ENCODE assay signal across 9 cellular contexts in genomic region chr2:231715499-231715837, GRCh38. TPM values are rescaled to one million over a fixed set of nuclear protein-coding genes. Genes with fewer than 3 reads are reported as not detected.
A peak's percentile ranks its signal among the peaks of the same experiment; 100 is the strongest.
DNase-seq lines count a peak whose midpoint lies in the region; ATAC-seq, FAIRE-seq and TF ChIP-seq lines count a peak whose summit lies in the region.
"Had no signal": no experiment of that assay in that cellular context is flagged by ENCODE, and none has a peak within 500 bp of the region (broad histone marks: within the 10 kb centered on the region; RNA-seq: fewer than 3 reads in every experiment).

No MANE protein-coding gene starts in this region.

- TF ChIP-seq EP300 in K562 (IDR thresholded peaks at IDR 0.05; ENCODE audit: low read length) = no peak

- H2BK5ac ChIP-seq in H9 (ENCODE audit: insufficient read length, low read length) = no peak overlapping the region

- in situ Hi-C loops in K562 (cut with MboI) = no loop called here

- H3K4me1 Mint-ChIP-seq in H9 (peaks cover 39 to 43% of the 10 kb centered on the region in 2 experiments), nephron (peaks cover 49% of the 10 kb centered on the region), T-cell (peaks cover 34 to 47% (median 39%) of the 10 kb centered on the region in 3 donors)

- ATAC-seq in K562 (no peak), HG03097 (IDR thresholded peaks at IDR 0.05; ENCODE audit: low FRiP score, unreplicated experiment) (no peak), T-cell (replicated peaks in 1 of 4) (no peak), HG03342 (IDR thresholded peaks at IDR 0.05; ENCODE audit: unreplicated experiment) (no peak)

- no peak for FAIRE-seq in K562 (lab: Jason Lieb, UNC)

- H3K4me3 Mint-ChIP-seq in H9 (peak overlapping the region in 1 of 2 experiments; percentile 54; a peak in 2 of 5 replicates), nephron (no peak overlapping the region), T-cell (peak overlapping the region in 1 of 3 donors; percentile 28)

- no peaks in the 10 kb centered on the region for H3K79me1 ChIP-seq in H9 (ENCODE audit: insufficient read depth, low read depth, low read length, poor library complexity, severe bottlenecking)

- H4K5ac ChIP-seq in H9 (ENCODE audit: insufficient read length, low read depth, low read length) = no peak overlapping the region

- H2BK12ac ChIP-seq in H9 (ENCODE audit: insufficient read length, low read depth, low read length) = no peak overlapping the region

- H3K4me1 ChIP-seq in BLaER1 treated with 17β-estradiol and CSF1 and Interleukin-3, amounts not matched to agents 10 nM and 100 nM = peaks cover 70 to 81% (median 78%) of the 10 kb centered on the region in 10 experiments
- H3K4me1 ChIP-seq in H9 (ENCODE audit: insufficient read depth, low read length) = no peaks in the 10 kb centered on the region
- peaks cover 32 to 52% of the 10 kb centered on the region in 2 experiments; a peak in 4 of 5 replicates for H3K4me1 ChIP-seq in K562 (replicated peaks in 1 of 2; ENCODE audit: control insufficient read depth in 2 of 2, insufficient read depth in 2 of 2, low read length in 2 of 2)

- H3K9ac ChIP-seq in BLaER1 treated with 17β-estradiol and CSF1 and Interleukin-3, amounts not matched to agents 10 nM and 100 nM = peak overlapping the region in 9 of 11 experiments; percentile 6 to 68 (median 53); a peak in 13 of 22 replicates
- no peak overlapping the region for H3K9ac ChIP-seq in H9 (ENCODE audit: extremely low read depth, insufficient read length, low read length)
- H3K9ac ChIP-seq in K562 (ENCODE audit: insufficient read depth in 1 of 2, low read depth in 2 of 2, low read length in 2 of 2) = peak overlapping the region in 1 of 2 experiments; percentile 83; a peak in 2 of 4 replicates

- peaks cover 0 to 9% (median 0%) of the 10 kb centered on the region in 11 experiments; a peak in 9 of 22 replicates for H3K9me3 ChIP-seq in BLaER1 treated with 17β-estradiol and CSF1 and Interleukin-3, amounts not matched to agents 10 nM and 100 nM (replicated peaks in 1 of 11)
- H3K9me3 ChIP-seq in H9 (ENCODE audit: control insufficient read depth, low read depth, low read length) (no peaks in the 10 kb centered on the region), K562 (replicated peaks; ENCODE audit: control insufficient read depth, insufficient read depth, low read depth, low read length) (no peaks in the 10 kb centered on the region)

- no peak for TF ChIP-seq RAD21 in K562 (CRISPR knock-in tag; conservative IDR thresholded peaks at IDR 0.05 in 1 of 2, IDR thresholded peaks at IDR 0.05 in 1 of 2)

- TF ChIP-seq POLR2A in K562 (conservative IDR thresholded peaks at IDR 0.05) = no peak

- peaks cover 7% of the 10 kb centered on the region for H3K23me2 ChIP-seq in H9 (ENCODE audit: insufficient read length, low read depth, low read length, poor library complexity, severe bottlenecking)

- H4K91ac ChIP-seq in H9 (ENCODE audit: insufficient read length, low read depth, low read length) = no peak overlapping the region

- no peak overlapping the region for H2BK120ac ChIP-seq in H9 (ENCODE audit: low read depth, low read length, poor library complexity, severe bottlenecking)

- no peak; the same call in 2 of the 3 replicates for TF ChIP-seq CTCF in H9 (conservative IDR thresholded peaks at IDR 0.05)
- TF ChIP-seq CTCF in K562 (IDR thresholded peaks at IDR 0.05 in 2 of 3, conservative IDR thresholded peaks at IDR 0.05 in 1 of 3; ENCODE audit: insufficient read depth in 2 of 3, low read depth in 1 of 3, low read length in 3 of 3) = 0 out of 6 replicates have a peak, but pooled peaks of 1 of the 3 experiments have one; percentile 8
- TF ChIP-seq CTCF in nephron (IDR thresholded peaks at IDR 0.05; ENCODE audit: unreplicated experiment in 3 of 3) = no peak

- peaks cover 7% of the 10 kb centered on the region for H3K9me1 ChIP-seq in K562 (ENCODE audit: control insufficient read depth, insufficient read depth, low read length)

- H3T11ph ChIP-seq in H9 (ENCODE audit: low read length) = no peak overlapping the region

- no peak overlapping the region for H4K8ac ChIP-seq in H9 (replicated peaks; ENCODE audit: insufficient read length, low read depth, low read length)

- no peak overlapping the region for H3K4ac ChIP-seq in H9 (ENCODE audit: low read depth, low read length)

- H3K27me3 Mint-ChIP-seq in H9 (ENCODE audit: low read depth) = peaks cover 12% of the 10 kb centered on the region
- H3K27me3 Mint-ChIP-seq in nephron (ENCODE audit: low read depth) = no peaks in the 10 kb centered on the region
- H3K27me3 Mint-ChIP-seq in T-cell = no peaks in the 10 kb centered on the region

- no peak overlapping the region for H2AK5ac ChIP-seq in H9 (ENCODE audit: insufficient read length, low read length)

- no peak overlapping the region for H3K18ac ChIP-seq in H9 (ENCODE audit: insufficient read length, low read depth, low read length)

- H4K20me1 ChIP-seq in BLaER1 treated with 17β-estradiol and CSF1 and Interleukin-3, amounts not matched to agents 10 nM and 100 nM = peaks cover 35 to 67% (median 58%) of the 10 kb centered on the region in 11 experiments
- H4K20me1 ChIP-seq in H9 (ENCODE audit: control insufficient read depth, insufficient read depth, insufficient read length) = no peaks in the 10 kb centered on the region
- peaks cover 36% of the 10 kb centered on the region for H4K20me1 ChIP-seq in K562 (replicated peaks; ENCODE audit: control insufficient read depth, insufficient read depth, low read length)

- H3K14ac ChIP-seq in H9 (ENCODE audit: insufficient read depth, low read length) = no peak overlapping the region

- peak overlapping the region in 8 of 11 experiments; percentile 59 to 95 (median 80); a peak in 15 of 22 replicates for H3K27ac ChIP-seq in BLaER1 treated with 17β-estradiol and CSF1 and Interleukin-3, amounts not matched to agents 10 nM and 100 nM
- H3K27ac ChIP-seq in H9 (ENCODE audit: insufficient read length, low read depth, low read length) = no peak overlapping the region
- peak overlapping the region; percentile 66 for H3K27ac ChIP-seq in K562 (ENCODE audit: extremely low read depth, low read depth, low read length)

- H3K27me3 ChIP-seq in BLaER1 treated with 17β-estradiol and CSF1 and Interleukin-3, amounts not matched to agents 10 nM and 100 nM = no peaks in the 10 kb centered on the region
- H3K27me3 ChIP-seq in H9 (ENCODE audit: insufficient read depth, low read length) (no peaks in the 10 kb centered on the region), K562 (ENCODE audit: control insufficient read depth in 2 of 2, insufficient read depth in 2 of 2, low read length in 2 of 2) (no peaks in the 10 kb centered on the region)

- no TSS peak for BruUV-seq in K562 (replicated peaks; lab: Mats Ljungman, UMichigan)

- CTCF ChIA-PET in K562 (lab: Yijun Ruan, JAX; ENCODE audit: low intra/inter-chr PET ratio) (interaction anchor here (0.6 to 4.1 kb wide), 5 partner anchors 38 to 152 kb away, joined by 3 to 45 read pairs (median 3); no protein-coding TSS in a partner anchor), T-cell (lab: Charles Lee) (interaction anchor here (0.6 to 8.4 kb wide), 12 partner anchors 12 to 103 kb away, joined by 3 to 150 read pairs (median 6); no protein-coding TSS in a partner anchor)

- H3K79me2 ChIP-seq in H9 (ENCODE audit: insufficient read depth, low read length) = peaks cover 21% of the 10 kb centered on the region; the same call in 1 of the 2 replicates
- H3K79me2 ChIP-seq in K562 (ENCODE audit: control insufficient read depth, insufficient read depth, low read length) = peaks cover 24% of the 10 kb centered on the region

- intact Hi-C loops in K562 (cut with micrococcal nuclease) = loop anchor here (1.0 kb wide), 3 partner anchors 38 to 152 kb away; no protein-coding TSS in a partner anchor

- no peak overlapping the region for H3K23ac ChIP-seq in H9 (ENCODE audit: insufficient read length, low read depth, low read length)

- H3K9me3 Mint-ChIP-seq in H9 = peaks cover 0 to 3% of the 10 kb centered on the region in 2 experiments; a peak in 3 of 5 replicates
- no peaks in the 10 kb centered on the region for H3K9me3 Mint-ChIP-seq in nephron
- no peaks in the 10 kb centered on the region for H3K9me3 Mint-ChIP-seq in T-cell

- H3K56ac ChIP-seq in H9 (ENCODE audit: insufficient read length, low read depth, low read length) = no peak overlapping the region

- DNase-seq in H9 (no peak), K562 (ENCODE audit: extremely low read depth in 1 of 4, low spot score in 3 of 4) (no peak), T-cell (no peak)
- DNase-seq in stimulated activated CD4-positive, alpha-beta T cell treated with anti-CD3 and anti-CD28 coated beads, Interleukin-4, amount 100 ng/mL, for 24 hours = no peak
- DNase-seq: foreskin melanocyte had no signal

- H3K27ac Mint-ChIP-seq in H9 (peak overlapping the region in 2 of 3 experiments; percentile 89 to 94; a peak in 5 of 7 replicates), nephron (peak overlapping the region; percentile 4 to 71 (median 57)), T-cell (peak overlapping the region in 1 of 2 donors; percentile 84)

- H3K4me2 ChIP-seq in BLaER1 treated with 17β-estradiol and CSF1 and Interleukin-3, amounts not matched to agents 10 nM and 100 nM = peak overlapping the region; percentile 52 to 80 (median 69); a peak in 20 of 22 replicates
- no peak overlapping the region for H3K4me2 ChIP-seq in H9 (ENCODE audit: insufficient read depth, insufficient read length, low read length)
- peak overlapping the region; percentile 61 for H3K4me2 ChIP-seq in K562 (ENCODE audit: insufficient read depth, low read length)

- H3K36me3 Mint-ChIP-seq in H9 (ENCODE audit: insufficient read depth in 1 of 3, low read depth in 3 of 3) = peaks cover 24 to 41% (median 32%) of the 10 kb centered on the region in 3 experiments
- H3K36me3 Mint-ChIP-seq in nephron (ENCODE audit: low read depth) = peaks cover 33% of the 10 kb centered on the region
- peaks cover 20% of the 10 kb centered on the region for H3K36me3 Mint-ChIP-seq in T-cell

- H2BK20ac ChIP-seq in H9 (ENCODE audit: low read depth, low read length, poor library complexity, severe bottlenecking) = no peak overlapping the region

- H2BK15ac ChIP-seq in H9 (ENCODE audit: low read depth, low read length) = no peak overlapping the region

- H2AFZ ChIP-seq in H9 (ENCODE audit: low read length) (no peak overlapping the region), K562 (ENCODE audit: low read depth, low read length) (peak overlapping the region; percentile 70)

- no CpG with 5 or more reads among the region's 5 CpGs for WGBS in H9 (ENCODE audit: extremely low coverage, insufficient read length, low lambda C conversion rate)
- WGBS in K562 (ENCODE audit: insufficient coverage, low coverage, missing lambda C conversion rate) = 24% methylated on average over 5 of the region's 5 CpGs

- H3K36me3 ChIP-seq in BLaER1 treated with 17β-estradiol and CSF1 and Interleukin-3, amounts not matched to agents 10 nM and 100 nM = peaks cover 19 to 52% (median 38%) of the 10 kb centered on the region in 11 experiments
- peaks cover 27% of the 10 kb centered on the region for H3K36me3 ChIP-seq in K562 (ENCODE audit: control insufficient read depth, insufficient read depth, low read length)

- H3K4me3 ChIP-seq in BLaER1 treated with 17β-estradiol and CSF1 and Interleukin-3, amounts not matched to agents 10 nM and 100 nM = no peak overlapping the region
- no peak overlapping the region for H3K4me3 ChIP-seq in K562

- POLR2A ChIA-PET in K562 (lab: Yijun Ruan, JAX) (interaction anchor here (0.5 to 1.4 kb wide), 3 partner anchors 9 to 94 kb away, joined by 3 to 6 read pairs (median 4); no protein-coding TSS in a partner anchor), T-cell (lab: Charles Lee) (no interaction called here)

RNA-seq across cellular contexts. Expression of gene PTMA, which starts 7.1 kb away (rescaled TPM):
- 1,963 and 2,010 TPM in 2 replicates for total RNA-seq in H9 (2021)
- 105 and 138 TPM in 2 replicates for total RNA-seq in K562 (2011; cell fraction: chromatin; rRNA removed; ENCODE audit: low replicate concordance)
- total RNA-seq in K562 (2011; cell fraction: nucleolus; rRNA removed) = 82.0 and 91.6 TPM in 2 replicates
- 112 and 117 TPM in 2 replicates for total RNA-seq in K562 (2011; cell fraction: nucleoplasm; rRNA removed)
- total RNA-seq in K562 (2014; rRNA removed) = 1,354 and 1,439 TPM in 2 replicates
- 1,578 and 1,698 TPM in 2 replicates for total RNA-seq in K562 (2014; rRNA removed; fragmentation: Illumina TruSeq; extraction: Trizol)
- 1,925 and 1,943 TPM in 2 replicates for total RNA-seq in K562 (2015; rRNA removed; fragmentation: Illumina TruSeq; extraction: Trizol)
- total RNA-seq in K562 (2021) = 1,166 and 1,193 TPM in 2 replicates
- 323 and 429 TPM in 2 replicates for polyA plus RNA-seq in K562 (2011; rRNA removed)
- polyA plus RNA-seq in K562 (2011; cell fraction: cytosol; rRNA removed) = 269 and 283 TPM in 2 replicates
- polyA plus RNA-seq in K562 (2011; cell fraction: nucleus; rRNA removed) = 236 and 242 TPM in 2 replicates
- polyA plus RNA-seq in K562 (2012) = 643 and 1,309 TPM in 2 replicates
- polyA plus RNA-seq in K562 (2014; fragmentation: Illumina TruSeq; extraction: Trizol) = 2,277 and 2,322 TPM in 2 replicates
- polyA plus RNA-seq in K562 (2014; fragmentation: Nextera tagmentation; extraction: Ambion mirVana) = 1,000 to 10,000 TPM; 1,265 to 1,905 TPM
- 1,557 and 1,903 TPM in 2 replicates for polyA plus RNA-seq in K562 (2014; rRNA removed)
- polyA minus RNA-seq in K562 (2011; rRNA and poly(A)+ RNA removed) = 500 and 593 TPM in 2 replicates
- 402 and 486 TPM in 2 replicates for polyA minus RNA-seq in K562 (2011; cell fraction: cytosol; rRNA and poly(A)+ RNA removed)
- polyA minus RNA-seq in K562 (2011; cell fraction: nucleus; rRNA and poly(A)+ RNA removed) = 80.0 and 144 TPM in 2 replicates
- 1,000 to 10,000 TPM; 1,067 to 1,378 (median 1,149) TPM for total RNA-seq in T-cell
